In the genomic region with DNA sequence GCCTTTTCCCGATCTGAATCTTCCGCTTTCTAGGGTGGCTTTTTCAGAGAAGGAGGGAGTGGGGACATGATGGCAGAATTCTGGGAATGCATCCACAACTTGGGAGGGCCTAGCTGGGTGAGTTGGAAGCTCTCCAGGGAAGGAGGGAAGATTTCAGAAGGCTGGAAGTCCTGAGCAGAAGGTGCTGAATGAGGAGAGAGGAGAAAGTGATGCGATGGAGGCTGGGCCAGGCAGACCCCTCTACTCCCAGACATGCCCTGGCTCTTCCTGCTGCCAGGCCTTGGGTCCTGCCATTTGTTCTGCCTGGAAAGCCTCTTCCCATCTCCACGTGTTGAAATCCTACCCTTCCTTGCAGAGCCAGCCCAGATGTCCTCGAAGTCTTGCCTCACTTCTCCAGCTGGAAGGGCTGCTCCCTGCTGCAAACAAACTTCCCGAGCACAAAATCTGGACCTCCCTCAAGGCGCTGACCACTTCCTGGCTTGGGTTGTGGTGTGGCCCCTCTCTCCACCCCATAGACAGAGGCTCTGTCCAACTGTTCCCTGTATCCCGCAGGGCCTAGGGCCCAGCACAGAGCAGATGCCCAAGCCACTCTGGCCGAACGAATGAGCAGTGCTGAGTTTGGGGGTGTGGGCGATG, we compare ENCODE assay signal across 11 cellular contexts. TPM values are rescaled to one million over a fixed set of nuclear protein-coding genes. Genes with fewer than 3 reads are reported as not detected.
DNase-seq lines count a peak whose midpoint lies in the region; ATAC-seq and FAIRE-seq lines count a peak whose summit lies in the region.
"Had no signal": no experiment of that assay in that cellular context is flagged by ENCODE, and none has a peak within 500 bp of the region (broad histone marks: within the 10 kb centered on the region; RNA-seq: fewer than 3 reads in every experiment).

No MANE protein-coding gene starts in this region.

- ATAC-seq in HG02870 (IDR thresholded peaks at IDR 0.05; ENCODE audit: unreplicated experiment), result no peak
- ATAC-seq: Panc1 had no signal

- H3K9me3 ChIP-seq in duodenal mucosa (ENCODE audit: control insufficient read depth in 1 of 2, low read length in 2 of 2) (no peaks in the 10 kb centered on the region), mesenchymal stem cell (ENCODE audit: control insufficient read depth, low read length) (no peaks in the 10 kb centered on the region), subcutaneous abdominal adipose tissue (ENCODE audit: control insufficient read depth in 5 of 5, low read length in 5 of 5) (no peaks in the 10 kb centered on the region)

- peak overlapping the region; percentile 92 for H4K8ac ChIP-seq in mesenchymal stem cell (ENCODE audit: low read length)

- no peak for DNase-seq in HTR-8/SVneo (ENCODE audit: insufficient read length, low spot score)
- peak; percentile 87 for DNase-seq in mesenchymal stem cell
- DNase-seq in HT-29 (ENCODE audit: low spot score), result no peak
- no peak for DNase-seq in cortex of kidney (lab: John Stamatoyannopoulos, UW)
- no peak for DNase-seq in epidermal melanocyte (ENCODE audit: insufficient read length, low spot score)
- DNase-seq: activated CD4-positive, alpha-beta T cell treated with anti-CD3 and anti-CD28 coated beads, Interleukin-2, amount 10 ng/mL, durations not matched to agents 7 days and 5 days; NCI-H1105 treated with DMSO at 0.1 percent for 48 hours had no signal

- H2AK5ac ChIP-seq in mesenchymal stem cell (ENCODE audit: low read length, severe bottlenecking), result no peak overlapping the region

- no peak overlapping the region for H2BK120ac ChIP-seq in mesenchymal stem cell (ENCODE audit: low read depth, low read length)

- H3K4me3 ChIP-seq in duodenal mucosa (ENCODE audit: low read depth in 1 of 2, low read length in 2 of 2) (no peak overlapping the region), mesenchymal stem cell (ENCODE audit: insufficient read depth in 1 of 2, low read depth in 1 of 2, low read length in 2 of 2) (peak overlapping the region in 1 of 2 experiments; percentile 50), subcutaneous abdominal adipose tissue (ENCODE audit: low read depth in 1 of 5, low read length in 5 of 5) (peak overlapping the region in 1 of 5 donors; percentile 4)

- H3K18ac ChIP-seq in mesenchymal stem cell (ENCODE audit: low read depth in 1 of 2, low read length in 2 of 2), result peak overlapping the region; percentile 88 to 91

- H3K27me3 ChIP-seq in duodenal mucosa (ENCODE audit: control insufficient read depth in 1 of 2, insufficient read depth in 2 of 2, low read length in 2 of 2) (no peaks in the 10 kb centered on the region), mesenchymal stem cell (ENCODE audit: control insufficient read depth in 1 of 2, insufficient read depth in 1 of 2, low read length in 2 of 2) (peaks cover 0 to 4% of the 10 kb centered on the region in 2 experiments), subcutaneous abdominal adipose tissue (ENCODE audit: control insufficient read depth in 5 of 5, insufficient read depth in 4 of 5, low read length in 5 of 5) (no peaks in the 10 kb centered on the region)

- H3K14ac ChIP-seq in mesenchymal stem cell (ENCODE audit: low read length in 2 of 2), result peak overlapping the region in 1 of 2 experiments; percentile 68

- H3K4me1 ChIP-seq in duodenal mucosa (ENCODE audit: control insufficient read depth in 1 of 2, insufficient read depth in 2 of 2, low read length in 2 of 2), result peaks cover 11 to 23% of the 10 kb centered on the region in 2 donors
- peaks cover 2% of the 10 kb centered on the region for H3K4me1 ChIP-seq in mesenchymal stem cell (ENCODE audit: control insufficient read depth, insufficient read depth, low read depth, low read length)
- peaks cover 19 to 67% (median 56%) of the 10 kb centered on the region in 5 donors for H3K4me1 ChIP-seq in subcutaneous abdominal adipose tissue (ENCODE audit: control insufficient read depth in 5 of 5, insufficient read depth in 5 of 5, low read length in 5 of 5)

- H3K9ac ChIP-seq in duodenal mucosa (ENCODE audit: low read depth in 1 of 2, low read length in 2 of 2) (no peak overlapping the region), mesenchymal stem cell (ENCODE audit: low read length) (peak overlapping the region; percentile 59), subcutaneous abdominal adipose tissue (ENCODE audit: low read length in 5 of 5) (no peak overlapping the region)

- H3K79me1 ChIP-seq in mesenchymal stem cell (replicated peaks; ENCODE audit: low read length, poor library complexity, severe bottlenecking), result no peaks in the 10 kb centered on the region

- no peak overlapping the region for H2BK5ac ChIP-seq in mesenchymal stem cell (ENCODE audit: low read depth, low read length, poor library complexity, severe bottlenecking)

- H3K27ac ChIP-seq in duodenal mucosa (ENCODE audit: low read depth, low read length) (peak overlapping the region; percentile 63), mesenchymal stem cell (ENCODE audit: low read length, poor library complexity, severe bottlenecking) (no peak overlapping the region), subcutaneous abdominal adipose tissue (ENCODE audit: low read depth, low read length) (peak overlapping the region; percentile 33)

- peak overlapping the region in 1 of 2 experiments; percentile 63 for H3K4ac ChIP-seq in mesenchymal stem cell (ENCODE audit: low read depth in 1 of 2, low read length in 2 of 2)

- H2AFZ ChIP-seq in mesenchymal stem cell (ENCODE audit: low read depth, low read length), result no peak overlapping the region

- H3K36me3 ChIP-seq in duodenal mucosa (ENCODE audit: control insufficient read depth in 1 of 2, insufficient read depth in 2 of 2, low read length in 2 of 2) (no peaks in the 10 kb centered on the region), mesenchymal stem cell (ENCODE audit: control insufficient read depth in 1 of 2, insufficient read depth in 2 of 2, low read depth in 1 of 2, low read length in 2 of 2) (peaks cover 10 to 32% of the 10 kb centered on the region in 2 experiments), subcutaneous abdominal adipose tissue (ENCODE audit: control insufficient read depth in 5 of 5, insufficient read depth in 5 of 5, low read length in 5 of 5) (peaks cover 0 to 21% (median 17%) of the 10 kb centered on the region in 5 donors)

- no peak overlapping the region for H2BK15ac ChIP-seq in mesenchymal stem cell (ENCODE audit: low read depth, poor library complexity, severe bottlenecking)

- no peak overlapping the region for H3K4me2 ChIP-seq in mesenchymal stem cell (ENCODE audit: low read length, poor library complexity, severe bottlenecking)

- peak overlapping the region; percentile 86 for H4K91ac ChIP-seq in mesenchymal stem cell (ENCODE audit: low read length)

- peak overlapping the region in 1 of 2 experiments; percentile 3 for H3K23ac ChIP-seq in mesenchymal stem cell (ENCODE audit: low read length in 2 of 2)

- peak; percentile 31 for FAIRE-seq in HTR-8/SVneo (lab: Jason Lieb, UNC)

- WGBS in mesenchymal stem cell, result 77% methylated on average over 11 of the region's 11 CpGs

- H2BK12ac ChIP-seq in mesenchymal stem cell (ENCODE audit: low read length in 2 of 2), result peak overlapping the region; percentile 66 to 91

RNA-seq across cellular contexts. Expression of a gene that starts 16.8 kb away (rescaled TPM):
- 35.9 TPM for polyA plus RNA-seq in mesenchymal stem cell (2013, experiment 1 of 2)
- 36.0 TPM for polyA plus RNA-seq in mesenchymal stem cell (2013, experiment 2 of 2)
- total RNA-seq in HT-29 (2014; rRNA removed; shearing (Covaris generic)), result 0.10 TPM in 1 of 2 replicates, not detected in the other
